8 cellular contexts compared by ENCODE assay signal in genomic region chr3:134483195-134483890, GRCh38. TPM values are rescaled to one million over a fixed set of nuclear protein-coding genes. Genes with fewer than 3 reads are reported as not detected.
DNase-seq lines count a peak whose midpoint lies in the region; ATAC-seq and TF ChIP-seq lines count a peak whose summit lies in the region.

No MANE protein-coding gene starts in this region.

- no peak for TF ChIP-seq POLR2A in heart left ventricle (IDR thresholded peaks at IDR 0.05)
- no peak for TF ChIP-seq POLR2A in transverse colon (IDR thresholded peaks at IDR 0.05)

- H3K4me1 Mint-ChIP-seq in activated CD4-positive, alpha-beta memory T cell treated with anti-CD3 and anti-CD28 coated beads for 36 hours (ENCODE audit: low read depth): peaks cover 39% of the 10 kb centered on the region
- H3K4me1 Mint-ChIP-seq in glutamatergic neuron (ENCODE audit: low read depth, unreplicated experiment): peaks cover 19% of the 10 kb centered on the region

- H3K4me3 ChIP-seq in heart left ventricle: no peak overlapping the region
- H3K4me3 ChIP-seq in transverse colon: no peak overlapping the region

- in situ Hi-C loops in transverse colon (cut with MboI; ENCODE audit: low pct_ligation_motif_present in 1 of 4, low pct_unique_long_range_greater_than_20kb in 1 of 4, low sequenced_read_pairs in 3 of 4): no loop called here

- intact Hi-C loops in heart left ventricle (cut with DNase I): loop anchor here in 4 of 10 donors (5.0 to 10.0 kb wide), 4 partner anchors 269 to 669 kb away; no protein-coding TSS in a partner anchor
- intact Hi-C loops in Right ventricle myocardium superior (cut with DNase I): no loop called here
- intact Hi-C loops in activated CD4-positive, alpha-beta memory T cell treated with anti-CD3 and anti-CD28 coated beads for 36 hours (cut with micrococcal nuclease): loop anchor here (10.0 kb wide), 1 partner anchor 1711 kb away; the partner anchor contains the start of gene MSL2
- intact Hi-C loops in transverse colon (cut with DNase I; ENCODE audit: low total_unique reads): no loop called here

- POLR2A ChIA-PET in activated CD4-positive, alpha-beta memory T cell treated with anti-CD3 and anti-CD28 coated beads for 36 hours (lab: Charles Lee): no interaction called here

- H3K36me3 Mint-ChIP-seq in activated CD4-positive, alpha-beta memory T cell treated with anti-CD3 and anti-CD28 coated beads for 36 hours: peaks cover 23% of the 10 kb centered on the region
- H3K36me3 Mint-ChIP-seq in glutamatergic neuron (ENCODE audit: unreplicated experiment): peaks cover 4% of the 10 kb centered on the region

- H3K36me3 ChIP-seq in heart left ventricle (peaks cover 0 to 44% (median 39%) of the 10 kb centered on the region in 9 donors), transverse colon (peaks cover 0 to 21% (median 7%) of the 10 kb centered on the region in 4 donors)

- DNase-seq in heart left ventricle (no peak), Right ventricle myocardium superior (no peak), glutamatergic neuron (no peak), transverse colon (no peak), iPS-NIHi7 (ENCODE audit: extremely low spot score) (no peak)
- no peak for DNase-seq in activated CD4-positive, alpha-beta memory T cell treated with anti-CD3 and anti-CD28 coated beads for 36 hours

- peak overlapping the region; percentile 54 for H3K27ac Mint-ChIP-seq in activated CD4-positive, alpha-beta memory T cell treated with anti-CD3 and anti-CD28 coated beads for 36 hours
- H3K27ac Mint-ChIP-seq in glutamatergic neuron (ENCODE audit: unreplicated experiment): no peak overlapping the region

- ATAC-seq in heart left ventricle (no peak), Right ventricle myocardium superior (ENCODE audit: poor library complexity) (no peak), GM21381 (IDR thresholded peaks at IDR 0.05; ENCODE audit: unreplicated experiment) (no peak), GM18511 (IDR thresholded peaks at IDR 0.05; ENCODE audit: unreplicated experiment) (no peak)

- CTCF ChIA-PET in activated CD4-positive, alpha-beta memory T cell treated with anti-CD3 and anti-CD28 coated beads for 36 hours (lab: Charles Lee): interaction anchor here (1.1 to 5.5 kb wide), 5 partner anchors 8 to 285 kb away, joined by 3 to 38 read pairs (median 23); no protein-coding TSS in a partner anchor

- H3K4me3 Mint-ChIP-seq in activated CD4-positive, alpha-beta memory T cell treated with anti-CD3 and anti-CD28 coated beads for 36 hours: peak overlapping the region; percentile 36
- peak overlapping the region; percentile 71 for H3K4me3 Mint-ChIP-seq in glutamatergic neuron (ENCODE audit: unreplicated experiment)

- H3K27ac ChIP-seq in heart left ventricle: peak overlapping the region in 10 of 12 donors; percentile 11 to 99 (median 44)
- H3K27ac ChIP-seq in transverse colon: peak overlapping the region; percentile 20 to 97 (median 96)

- H3K4me1 ChIP-seq in heart left ventricle: peaks cover 7 to 51% (median 39%) of the 10 kb centered on the region in 12 donors
- peaks cover 6 to 32% (median 26%) of the 10 kb centered on the region in 4 donors for H3K4me1 ChIP-seq in transverse colon

- no peak for TF ChIP-seq CTCF in heart left ventricle (IDR thresholded peaks at IDR 0.05)
- TF ChIP-seq CTCF in glutamatergic neuron (IDR thresholded peaks at IDR 0.05; ENCODE audit: partially characterized antibody, unreplicated experiment): no peak
- no peak for TF ChIP-seq CTCF in transverse colon (IDR thresholded peaks at IDR 0.05)

- TF ChIP-seq EP300 in transverse colon (IDR thresholded peaks at IDR 0.05; ENCODE audit: low read depth): no peak

- H3K27me3 ChIP-seq in heart left ventricle (no peaks in the 10 kb centered on the region), transverse colon (no peaks in the 10 kb centered on the region)

- H3K9me3 ChIP-seq in heart left ventricle: no peaks in the 10 kb centered on the region
- no peaks in the 10 kb centered on the region for H3K9me3 ChIP-seq in transverse colon

- H3K9me3 Mint-ChIP-seq in activated CD4-positive, alpha-beta memory T cell treated with anti-CD3 and anti-CD28 coated beads for 36 hours: no peaks in the 10 kb centered on the region
- peaks cover 11% of the 10 kb centered on the region for H3K9me3 Mint-ChIP-seq in glutamatergic neuron (ENCODE audit: unreplicated experiment)

- H3K27me3 Mint-ChIP-seq in activated CD4-positive, alpha-beta memory T cell treated with anti-CD3 and anti-CD28 coated beads for 36 hours: no peaks in the 10 kb centered on the region
- H3K27me3 Mint-ChIP-seq in glutamatergic neuron (ENCODE audit: unreplicated experiment): peaks cover 7% of the 10 kb centered on the region

- 55 to 65% (median 62%) methylated on average over 7 of the region's 7 CpGs for WGBS in heart left ventricle, 4 donors
- WGBS in transverse colon (ENCODE audit: low coverage in 1 of 2), 2 donors: 83 to 84% methylated on average over 3 to 7 of the region's 7 CpGs

RNA-seq across cellular contexts. Expression of gene ANAPC13, which starts 2.4 kb away (rescaled TPM):
- total RNA-seq in heart left ventricle (100 to 1,000 TPM in 1 of 9 donors, 10 to 100 TPM in 8; 53.4 to 109 (median 81.3) TPM), Right ventricle myocardium superior (78.3 TPM), glutamatergic neuron (ENCODE audit: unreplicated experiment) (70.0 TPM), transverse colon (10 to 100 TPM in 3 of 4 donors, 1 to 10 TPM in 1; 5.6 to 81.0 (median 29.3) TPM)
- 10 to 100 TPM; 49.0 to 93.5 TPM for polyA plus RNA-seq in heart left ventricle
- 10 to 100 TPM; 30.1 to 33.1 TPM for total RNA-seq in activated CD4-positive, alpha-beta memory T cell treated with anti-CD3 and anti-CD28 coated beads for 36 hours

RNA-seq across cellular contexts. Expression of gene CEP63, which starts 2.5 kb away (rescaled TPM):
- total RNA-seq in heart left ventricle (10 to 100 TPM; 19.1 to 35.3 (median 30.3) TPM), Right ventricle myocardium superior (32.5 TPM), glutamatergic neuron (ENCODE audit: unreplicated experiment) (37.8 TPM), transverse colon (10 to 100 TPM; 12.1 to 29.2 (median 16.9) TPM)
- 10 to 100 TPM; 27.0 to 27.2 TPM for polyA plus RNA-seq in heart left ventricle
- total RNA-seq in activated CD4-positive, alpha-beta memory T cell treated with anti-CD3 and anti-CD28 coated beads for 36 hours: 10 to 100 TPM; 22.4 to 23.7 TPM
